ENCODE assay signal across 8 cellular contexts in genomic region chr14:45135181-45135580, GRCh38. TPM values are rescaled to one million over a fixed set of nuclear protein-coding genes. Genes with fewer than 3 reads are reported as not detected.
DNase-seq lines count a peak whose midpoint lies in the region; ATAC-seq, FAIRE-seq and TF ChIP-seq lines count a peak whose summit lies in the region.

No MANE protein-coding gene starts in this region.

- no TSS peak for BruUV-seq in Panc1 (replicated peaks; lab: Mats Ljungman, UMichigan)

- CTCF ChIA-PET in Panc1 (lab: Charles Lee): no interaction called here

- intact Hi-C loops in Panc1 (cut with micrococcal nuclease; ENCODE audit: unreplicated experiment) (loop anchor here (10.0 kb wide), 1 partner anchor 170 kb away; the partner anchor contains the start of genes KLHL28 and TOGARAM1), ovary (cut with DNase I) (loop anchor here in 2 of 4 donors (5.0 kb wide), 2 partner anchors 117 to 173 kb away; partner anchors contain the start of genes KLHL28 (in 1 of the 2), MIS18BP1 (in 1 of the 2) and TOGARAM1 (in 1 of the 2))

- FAIRE-seq in D721Med (lab: Jason Lieb, UNC): no peak

- H3K9me3 ChIP-seq in Panc1 (ENCODE audit: control insufficient read depth, insufficient read depth, low read depth, low read length) (no peaks in the 10 kb centered on the region), ovary (no peaks in the 10 kb centered on the region)

- no peak for ATAC-seq in Panc1

- WGBS in ovary, 3 donors: 0 to 1% (median 0%) methylated on average over 7 of the region's 7 CpGs

- TF ChIP-seq CTCF in Panc1 (IDR thresholded peaks at IDR 0.05): no peak
- no peak for TF ChIP-seq CTCF in epithelial cell of proximal tubule (conservative IDR thresholded peaks at IDR 0.05; ENCODE audit: low read depth, low read length)
- TF ChIP-seq CTCF in ovary (IDR thresholded peaks at IDR 0.05): no peak
- no peak for TF ChIP-seq CTCF in D721Med (IDR thresholded peaks at IDR 0.05; ENCODE audit: insufficient read depth, missing control alignments)

- in situ Hi-C loops in Panc1 (cut with HindIII; ENCODE audit: low pct_unique_long_range_greater_than_20kb, low sequenced_read_pairs): no loop called here

- POLR2A ChIA-PET in Panc1 (lab: Charles Lee): no interaction called here

- no peaks in the 10 kb centered on the region; the same call in 1 of the 2 replicates for H3K36me3 ChIP-seq in Panc1 (ENCODE audit: control insufficient read depth, insufficient read depth, low read length)
- H3K36me3 ChIP-seq in ovary: no peaks in the 10 kb centered on the region

- DNase-seq in NCI-H2029 treated with DMSO at 0.1 percent for 48 hours (lab: John Stamatoyannopoulos, UW): peak; percentile 65
- DNase-seq in NCI-H2029 (lab: John Stamatoyannopoulos, UW): no peak
- no peak for DNase-seq in Panc1 (ENCODE audit: low read depth, low spot score)
- DNase-seq in epithelial cell of proximal tubule (ENCODE audit: low read depth): no peak
- DNase-seq in ovary: no peak
- DNase-seq in D721Med (ENCODE audit: insufficient read length, low spot score): no peak
- no peak for DNase-seq in NCI-H1092 treated with DMSO at 0.1 percent for 48 hours (lab: John Stamatoyannopoulos, UW)
- no peak for DNase-seq in islet precursor cell

- H3K4me3 ChIP-seq in Panc1 (ENCODE audit: low read depth in 2 of 2, low read length in 2 of 2): peak overlapping the region; percentile 71 to 88
- H3K4me3 ChIP-seq in epithelial cell of proximal tubule (ENCODE audit: low read depth, low read length): peak overlapping the region; percentile 96
- peak overlapping the region; percentile 64 for H3K4me3 ChIP-seq in ovary

- H3K4me1 ChIP-seq in Panc1 (ENCODE audit: control insufficient read depth, insufficient read depth, low read length): peaks cover 4% of the 10 kb centered on the region; the same call in 1 of the 2 replicates
- no peaks in the 10 kb centered on the region for H3K4me1 ChIP-seq in ovary (ENCODE audit: insufficient read depth)

- no peak for TF ChIP-seq EP300 in ovary (IDR thresholded peaks at IDR 0.05)

- H3K27me3 ChIP-seq in Panc1 (ENCODE audit: control insufficient read depth, insufficient read depth, low read length) (no peaks in the 10 kb centered on the region), ovary (no peaks in the 10 kb centered on the region)

- no peak for TF ChIP-seq POLR2A in ovary (IDR thresholded peaks at IDR 0.05)

- H3K27ac ChIP-seq in Panc1 (ENCODE audit: low read length): peak overlapping the region; percentile 96
- H3K27ac ChIP-seq in ovary: peak overlapping the region in 1 of 2 donors; percentile 81

RNA-seq across cellular contexts. Expression of gene FANCM, which starts 0.5 kb away (rescaled TPM):
- total RNA-seq in Panc1 (2021; ENCODE audit: unreplicated experiment): 6.6 TPM
- polyA plus RNA-seq in Panc1 (2012; ENCODE audit: insufficient read length): 1.1 TPM
- 3.9 and 11.7 TPM in 2 replicates for total RNA-seq in epithelial cell of proximal tubule
- total RNA-seq in ovary: 1 to 10 TPM; 4.4 to 9.1 (median 6.2) TPM
- 1 to 10 TPM; 2.4 to 3.0 TPM for polyA plus RNA-seq in ovary

RNA-seq across cellular contexts. Expression of gene FKBP3, which starts 0.9 kb away (rescaled TPM):
- 47.4 TPM for total RNA-seq in Panc1 (2021; ENCODE audit: unreplicated experiment)
- polyA plus RNA-seq in Panc1 (2012; ENCODE audit: insufficient read length): 29.5 TPM
- 65.8 and 74.9 TPM in 2 replicates for total RNA-seq in epithelial cell of proximal tubule
- 10 to 100 TPM; 38.3 to 50.8 (median 43.5) TPM for total RNA-seq in ovary
- polyA plus RNA-seq in ovary: 10 to 100 TPM; 41.5 to 65.9 TPM

RNA-seq across cellular contexts. Expression of gene PRPF39, which starts 51.3 kb away (rescaled TPM):
- total RNA-seq in Panc1 (2021; ENCODE audit: unreplicated experiment) (30.7 TPM), epithelial cell of proximal tubule (12.7 and 16.4 TPM in 2 replicates), ovary (10 to 100 TPM; 24.9 to 50.5 (median 41.1) TPM)
- polyA plus RNA-seq in Panc1 (2012; ENCODE audit: insufficient read length): 17.4 TPM
- 10 to 100 TPM; 20.9 to 23.1 TPM for polyA plus RNA-seq in ovary
